ENCODE assay signal across 8 cellular contexts in genomic region chr10:72308320-72308987, GRCh38. TPM values are rescaled to one million over a fixed set of nuclear protein-coding genes. Genes with fewer than 3 reads are reported as not detected.
DNase-seq lines count a peak whose midpoint lies in the region; ATAC-seq, FAIRE-seq and TF ChIP-seq lines count a peak whose summit lies in the region.

No MANE protein-coding gene starts in this region.

- no peaks in the 10 kb centered on the region; the same call in 1 of the 2 replicates for H3K79me2 ChIP-seq in DND-41 (ENCODE audit: insufficient read depth, low read length)
- no peaks in the 10 kb centered on the region for H3K79me2 ChIP-seq in HepG2 (ENCODE audit: insufficient read depth, low read length)

- BruUV-seq in HepG2 (replicated peaks; lab: Mats Ljungman, UMichigan) = no TSS peak

- no peaks in the 10 kb centered on the region for H3K9me3 ChIP-seq in DND-41 (ENCODE audit: insufficient read depth, low read length, severe bottlenecking)
- no peaks in the 10 kb centered on the region for H3K9me3 ChIP-seq in body of pancreas
- H3K9me3 ChIP-seq in HepG2 (ENCODE audit: low read length) = no peaks in the 10 kb centered on the region
- no peaks in the 10 kb centered on the region for H3K9me3 ChIP-seq in uterus

- DNase-seq in DND-41 (peak; percentile 49), NCI-H2196 treated with DMSO at 0.1 percent for 48 hours (lab: John Stamatoyannopoulos, UW; ENCODE audit: unreplicated experiment) (peak; percentile 1), body of pancreas (peak; percentile 28 to 63 (median 48)), HepG2 (ENCODE audit: low spot score) (peak; percentile 64), uterus (peak; percentile 66 to 78)
- DNase-seq in central memory CD4-positive, alpha-beta T cell = no peak

- no peak overlapping the region for H3K4me3 ChIP-seq in DND-41 (ENCODE audit: low read depth in 1 of 2, low read length in 2 of 2)
- H3K4me3 ChIP-seq in body of pancreas = no peak overlapping the region
- peak overlapping the region in 2 of 3 experiments; percentile 20 to 55; a peak in 3 of 6 replicates for H3K4me3 ChIP-seq in HepG2 (replicated peaks in 1 of 3; ENCODE audit: insufficient read depth in 1 of 3, low read depth in 2 of 3, low read length in 3 of 3)
- H3K4me3 ChIP-seq in uterus = no peak overlapping the region

- no peak for TF ChIP-seq CTCF in DND-41 (IDR thresholded peaks at IDR 0.05; ENCODE audit: borderline replicate concordance, extremely low read depth, low read length, poor library complexity, severe bottlenecking)
- TF ChIP-seq CTCF in body of pancreas (IDR thresholded peaks at IDR 0.05) = no peak
- no peak for TF ChIP-seq CTCF in HepG2 (CRISPR knock-in tag; IDR thresholded peaks at IDR 0.05)
- TF ChIP-seq CTCF in uterus (IDR thresholded peaks at IDR 0.05) = no peak

- H3K9ac ChIP-seq in DND-41 (ENCODE audit: low read depth, low read length) (no peak overlapping the region), HepG2 (ENCODE audit: insufficient read depth, low read depth, low read length) (peak overlapping the region; percentile 49; the same call in 1 of the 2 replicates)

- peaks cover 66% of the 10 kb centered on the region for H3K4me1 ChIP-seq in DND-41 (ENCODE audit: insufficient read depth, low read length)
- peaks cover 19% of the 10 kb centered on the region for H3K4me1 ChIP-seq in body of pancreas
- H3K4me1 ChIP-seq in HepG2 (ENCODE audit: insufficient read depth, low read length) = peaks cover 59% of the 10 kb centered on the region
- H3K4me1 ChIP-seq in uterus = peaks cover 0 to 9% of the 10 kb centered on the region in 2 donors

- TF ChIP-seq EP300 in HepG2 (IDR thresholded peaks at IDR 0.05; ENCODE audit: low read depth in 2 of 2, low read length in 2 of 2) (no peak), HepG2 (CRISPR knock-in tag; IDR thresholded peaks at IDR 0.05; ENCODE audit: borderline replicate concordance) (no peak)

- H3K36me3 ChIP-seq in DND-41 (ENCODE audit: insufficient read depth, low read length) (no peaks in the 10 kb centered on the region), body of pancreas (replicated peaks in 1 of 2; ENCODE audit: insufficient read depth in 1 of 2, low read depth in 2 of 2) (no peaks in the 10 kb centered on the region), HepG2 (replicated peaks in 1 of 2; ENCODE audit: control insufficient read depth in 1 of 2, insufficient read depth in 2 of 2, low read length in 2 of 2) (no peaks in the 10 kb centered on the region), uterus (no peaks in the 10 kb centered on the region)

- FAIRE-seq in HepG2 (lab: Jason Lieb, UNC) = peak; percentile 66

- CTCF ChIA-PET in HepG2 (lab: Yijun Ruan, JAX; ENCODE audit: low intra/inter-chr PET ratio, low total read pairs) = no interaction called here

- POLR2A ChIA-PET in HepG2 (lab: Yijun Ruan, JAX) = interaction anchor here (0.6 to 11.9 kb wide), 12 partner anchors 9 to 270 kb away, joined by 3 to 168 read pairs (median 6); partner anchors contain the start of genes ANAPC16, ASCC1 and DDIT4

- H4K20me1 ChIP-seq in DND-41 (ENCODE audit: insufficient read depth, low read length) (no peaks in the 10 kb centered on the region), HepG2 (ENCODE audit: insufficient read depth, low read length) (no peaks in the 10 kb centered on the region)

- H3K4me2 ChIP-seq in DND-41 (ENCODE audit: insufficient read depth, low read length) = no peak overlapping the region
- H3K4me2 ChIP-seq in HepG2 (ENCODE audit: low read depth, low read length) = peak overlapping the region; percentile 95

- H3K27me3 ChIP-seq in DND-41 (ENCODE audit: insufficient read depth, low read length, poor library complexity) (no peaks in the 10 kb centered on the region), body of pancreas (no peaks in the 10 kb centered on the region), HepG2 (ENCODE audit: control insufficient read depth in 1 of 2, insufficient read depth in 2 of 2, low read length in 2 of 2) (no peaks in the 10 kb centered on the region), uterus (no peaks in the 10 kb centered on the region)

- TF ChIP-seq RAD21 in HepG2 (CRISPR knock-in tag; IDR thresholded peaks at IDR 0.05) = no peak

- 53 to 61% methylated on average over 6 to 7 of the region's 7 CpGs for WGBS in body of pancreas, 2 donors
- 13% methylated on average over 7 of the region's 7 CpGs for WGBS in HepG2 (ENCODE audit: low lambda C conversion rate)

- ATAC-seq in DND-41 (ENCODE audit: insufficient read depth, low read depth) = peak; percentile 53
- ATAC-seq in body of pancreas = peak; percentile 51
- ATAC-seq in HepG2 = peak; percentile 69
- ATAC-seq in HG03108 (IDR thresholded peaks at IDR 0.05; ENCODE audit: unreplicated experiment) = no peak
- ATAC-seq in HG03457 (IDR thresholded peaks at IDR 0.05; ENCODE audit: unreplicated experiment) = no peak

- in situ Hi-C loops in HepG2 (cut with HindIII; ENCODE audit: extremely low pct_ligation_motif_present, low pct_unique_long_range_greater_than_20kb) = no loop called here

- intact Hi-C loops in body of pancreas (cut with DNase I) (no loop called here), HepG2 (cut with micrococcal nuclease; ENCODE audit: unreplicated experiment) (no loop called here), uterus (cut with DNase I; ENCODE audit: low total_unique reads) (no loop called here)

- peak overlapping the region; percentile 63 for H3K27ac ChIP-seq in DND-41 (ENCODE audit: low read length)
- H3K27ac ChIP-seq in body of pancreas = no peak overlapping the region
- H3K27ac ChIP-seq in HepG2 (ENCODE audit: extremely low read length, insufficient read depth, low read length) = peak overlapping the region; percentile 26
- peak overlapping the region; percentile 62 to 72 for H3K27ac ChIP-seq in uterus

- TF ChIP-seq POLR2A in body of pancreas (IDR thresholded peaks at IDR 0.05) = no peak
- no peak for TF ChIP-seq POLR2A in HepG2 (IDR thresholded peaks at IDR 0.05; ENCODE audit: insufficient read depth in 1 of 2, low read depth in 2 of 2, low read length in 2 of 2)
- no peak for TF ChIP-seq POLR2A in uterus (IDR thresholded peaks at IDR 0.05)

- H2AFZ ChIP-seq in DND-41 (ENCODE audit: low read depth, low read length) (no peak overlapping the region), HepG2 (ENCODE audit: low read length) (peak overlapping the region; percentile 79)

TF ChIP-seq in HepG2, 621 proteins besides CTCF, POLR2A, EP300 and RAD21 (continues in another document):
- peak; percentile 41 for TF ChIP-seq SAP130 (CRISPR knock-in tag; IDR thresholded peaks at IDR 0.05; ENCODE audit: low read depth)

RNA-seq across cellular contexts. Expression of gene DDIT4, which starts 34.7 kb away (rescaled TPM):
- total RNA-seq in body of pancreas (100 to 1,000 TPM; 238 to 269 TPM), HepG2 (2016; rRNA removed; fragmentation: Illumina TruSeq; extraction: Trizol) (35.2 and 35.6 TPM in 2 replicates), uterus (100 to 1,000 TPM; 118 to 210 (median 145) TPM)
- total RNA-seq in HepG2 (2016; cell fraction: cytosol; rRNA removed; fragmentation: Illumina TruSeq; extraction: Trizol; ENCODE audit: low read depth) = 17.3 and 17.4 TPM in 2 replicates
- 35.9 and 37.2 TPM in 2 replicates for total RNA-seq in HepG2 (2016; cell fraction: insoluble cytoplasmic fraction; rRNA removed; fragmentation: Illumina TruSeq; extraction: Trizol)
- 34.5 and 35.2 TPM in 2 replicates for total RNA-seq in HepG2 (2016; cell fraction: membrane; rRNA removed; fragmentation: Illumina TruSeq; extraction: Trizol)
- total RNA-seq in HepG2 (2016; cell fraction: nucleus; rRNA removed; fragmentation: Illumina TruSeq; extraction: Trizol) = 19.2 and 19.4 TPM in 2 replicates
- polyA plus RNA-seq in HepG2 (2011; rRNA removed) = 40.7 and 78.9 TPM in 2 replicates
- 47.3 and 59.3 TPM in 2 replicates for polyA plus RNA-seq in HepG2 (2011; cell fraction: cytosol; rRNA removed)
- 73.1 and 98.3 TPM in 2 replicates for polyA plus RNA-seq in HepG2 (2011; cell fraction: nucleus; rRNA removed)
- 82.2 and 137 TPM in 2 replicates for polyA plus RNA-seq in HepG2 (2012)
- 3.8 and 5.2 TPM in 2 replicates for polyA plus RNA-seq in HepG2 (2016; cell fraction: cytosol; fragmentation: Illumina TruSeq; extraction: Trizol; ENCODE audit: low read depth)
- polyA plus RNA-seq in HepG2 (2016; cell fraction: insoluble cytoplasmic fraction; fragmentation: Illumina TruSeq; extraction: Trizol; ENCODE audit: low read depth) = 24.9 and 26.7 TPM in 2 replicates
- polyA plus RNA-seq in HepG2 (2016; cell fraction: membrane; fragmentation: Illumina TruSeq; extraction: Trizol; ENCODE audit: low read depth) = 8.1 and 8.4 TPM in 2 replicates
- polyA plus RNA-seq in HepG2 (2016; cell fraction: nucleus; fragmentation: Illumina TruSeq; extraction: Trizol; ENCODE audit: insufficient read depth, low read depth) = 27.3 and 28.4 TPM in 2 replicates
- 150 and 161 TPM in 2 replicates for polyA minus RNA-seq in HepG2 (2011; rRNA and poly(A)+ RNA removed; ENCODE audit: low replicate concordance)
- polyA minus RNA-seq in HepG2 (2011; cell fraction: cytosol; rRNA and poly(A)+ RNA removed) = 74.7 and 77.2 TPM in 2 replicates
- polyA minus RNA-seq in HepG2 (2011; cell fraction: nucleus; rRNA and poly(A)+ RNA removed) = 51.2 and 56.2 TPM in 2 replicates

RNA-seq across cellular contexts. Expression of gene DNAJB12, which starts 46.3 kb away (rescaled TPM):
- total RNA-seq in body of pancreas (10 to 100 TPM; 19.2 to 24.1 TPM), HepG2 (2016; rRNA removed; fragmentation: Illumina TruSeq; extraction: Trizol) (11.4 and 18.2 TPM in 2 replicates), uterus (10 to 100 TPM; 18.4 to 34.8 (median 22.7) TPM)
- total RNA-seq in HepG2 (2016; cell fraction: cytosol; rRNA removed; fragmentation: Illumina TruSeq; extraction: Trizol; ENCODE audit: low read depth) = 3.9 and 5.0 TPM in 2 replicates
- 9.2 and 19.9 TPM in 2 replicates for total RNA-seq in HepG2 (2016; cell fraction: insoluble cytoplasmic fraction; rRNA removed; fragmentation: Illumina TruSeq; extraction: Trizol)
- 6.8 and 7.7 TPM in 2 replicates for total RNA-seq in HepG2 (2016; cell fraction: membrane; rRNA removed; fragmentation: Illumina TruSeq; extraction: Trizol)
- 18.8 and 22.8 TPM in 2 replicates for total RNA-seq in HepG2 (2016; cell fraction: nucleus; rRNA removed; fragmentation: Illumina TruSeq; extraction: Trizol)
- polyA plus RNA-seq in HepG2 (2011; rRNA removed) = 10.8 and 13.6 TPM in 2 replicates
- 8.7 and 9.8 TPM in 2 replicates for polyA plus RNA-seq in HepG2 (2011; cell fraction: cytosol; rRNA removed)
- polyA plus RNA-seq in HepG2 (2011; cell fraction: nucleus; rRNA removed) = 21.4 and 23.3 TPM in 2 replicates
- 11.6 and 13.7 TPM in 2 replicates for polyA plus RNA-seq in HepG2 (2012)
- 3.5 TPM in 2 replicates for polyA plus RNA-seq in HepG2 (2016; cell fraction: cytosol; fragmentation: Illumina TruSeq; extraction: Trizol; ENCODE audit: low read depth)
- 9.6 and 12.1 TPM in 2 replicates for polyA plus RNA-seq in HepG2 (2016; cell fraction: insoluble cytoplasmic fraction; fragmentation: Illumina TruSeq; extraction: Trizol; ENCODE audit: low read depth)
- 5.2 and 5.7 TPM in 2 replicates for polyA plus RNA-seq in HepG2 (2016; cell fraction: membrane; fragmentation: Illumina TruSeq; extraction: Trizol; ENCODE audit: low read depth)
- 30.8 and 32.2 TPM in 2 replicates for polyA plus RNA-seq in HepG2 (2016; cell fraction: nucleus; fragmentation: Illumina TruSeq; extraction: Trizol; ENCODE audit: insufficient read depth, low read depth)
- 15.9 and 24.1 TPM in 2 replicates for polyA minus RNA-seq in HepG2 (2011; rRNA and poly(A)+ RNA removed; ENCODE audit: low replicate concordance)
- polyA minus RNA-seq in HepG2 (2011; cell fraction: cytosol; rRNA and poly(A)+ RNA removed) = 8.8 and 8.9 TPM in 2 replicates
- polyA minus RNA-seq in HepG2 (2011; cell fraction: nucleus; rRNA and poly(A)+ RNA removed) = 18.4 and 18.9 TPM in 2 replicates

Comparison
In these comparisons a context has a peak if more than half of its experiments do, and no peak if none do; other contexts are left out.
1. ATAC-seq: peak in DND-41 (single experiment), body of pancreas (single experiment) and HepG2 (single experiment); none in HG03108 (single experiment) and HG03457 (single experiment).
2. H3K27ac ChIP-seq: peak in DND-41 (single experiment), HepG2 (single experiment) and uterus (2 of 2); none in body of pancreas (0 of 4).
3. H3K4me3 ChIP-seq: peak in HepG2 (2 of 3); none in DND-41 (0 of 2), body of pancreas (0 of 2) and uterus (0 of 2).